27 cellular contexts compared by ENCODE assay signal in the genomic region with DNA sequence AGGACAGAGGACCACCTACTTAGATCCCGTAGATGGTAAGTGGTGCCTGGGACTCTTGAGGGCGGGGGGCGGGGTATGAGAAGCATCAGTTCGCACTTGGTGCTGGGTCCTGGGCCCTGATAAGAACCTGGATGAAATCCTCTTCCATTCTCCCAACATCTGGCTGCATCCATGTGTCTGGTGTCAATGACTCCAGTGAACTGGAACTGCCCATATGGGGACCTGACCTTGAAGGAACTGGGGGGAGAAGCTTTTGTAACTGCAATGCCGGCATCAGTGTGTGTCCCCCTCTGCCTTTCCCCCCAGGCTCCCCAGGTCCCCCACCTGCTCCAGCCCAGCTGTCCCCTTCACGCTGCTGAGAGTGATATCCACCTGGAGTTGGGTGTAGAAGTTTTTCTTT. TPM values are rescaled to one million over a fixed set of nuclear protein-coding genes. Genes with fewer than 3 reads are reported as not detected.
DNase-seq lines count a peak whose midpoint lies in the region; ATAC-seq and TF ChIP-seq lines count a peak whose summit lies in the region.
"Had no signal": no experiment of that assay in that cellular context is flagged by ENCODE, and none has a peak within 500 bp of the region (broad histone marks: within the 10 kb centered on the region; RNA-seq: fewer than 3 reads in every experiment).

No MANE protein-coding gene starts in this region.

- TF ChIP-seq POLR2A in vagina (IDR thresholded peaks at IDR 0.05): no peak

- H3K4me2 ChIP-seq in osteoblast (ENCODE audit: insufficient read depth, low read length): no peak overlapping the region

- no peaks in the 10 kb centered on the region for H3K27me3 ChIP-seq in NT2/D1 (ENCODE audit: insufficient read depth, insufficient read length)
- peaks cover 10% of the 10 kb centered on the region for H3K27me3 ChIP-seq in osteoblast (ENCODE audit: insufficient read depth, low read length)
- H3K27me3 ChIP-seq in vagina: no peaks in the 10 kb centered on the region

- H3K79me2 ChIP-seq in osteoblast (ENCODE audit: insufficient read depth, low read length): no peaks in the 10 kb centered on the region

- peaks cover 8% of the 10 kb centered on the region for H3K4me1 ChIP-seq in HEK293 (ENCODE audit: control insufficient read depth, insufficient read depth, low read length)
- H3K4me1 ChIP-seq in NT2/D1 (ENCODE audit: insufficient read depth, insufficient read length): peaks cover 7% of the 10 kb centered on the region
- H3K4me1 ChIP-seq in osteoblast (ENCODE audit: insufficient read depth, low read length): peaks cover 3% of the 10 kb centered on the region
- H3K4me1 ChIP-seq in vagina: no peaks in the 10 kb centered on the region

- H3K36me3 ChIP-seq in HEK293 (ENCODE audit: control insufficient read depth in 2 of 2, insufficient read depth in 1 of 2, low read length in 2 of 2) (no peaks in the 10 kb centered on the region), NT2/D1 (ENCODE audit: insufficient read depth, insufficient read length, low read length) (peaks cover 8% of the 10 kb centered on the region), osteoblast (ENCODE audit: insufficient read depth, low read length) (no peaks in the 10 kb centered on the region), vagina (no peaks in the 10 kb centered on the region)

- H3K9ac ChIP-seq in NT2/D1 (ENCODE audit: insufficient read length, low read depth): peak overlapping the region; percentile 15
- H3K9ac ChIP-seq: GM23248 had no signal

- H3K4me3 ChIP-seq in HEK293 (ENCODE audit: low read depth, low read length): no peak overlapping the region
- H3K4me3 ChIP-seq in NT2/D1 (ENCODE audit: insufficient read length, low read depth): no peak overlapping the region
- no peak overlapping the region for H3K4me3 ChIP-seq in osteoblast (ENCODE audit: insufficient read depth, low read length)
- no peak overlapping the region for H3K4me3 ChIP-seq in vagina
- H3K4me3 ChIP-seq: GM23248 had no signal

- no peak overlapping the region for H2AFZ ChIP-seq in osteoblast (ENCODE audit: low read length)
- H2AFZ ChIP-seq: GM23248 had no signal

- CTCF ChIA-PET in HEK293 (lab: Yijun Ruan, JAX): interaction anchor here (1.1 to 1.6 kb wide), 3 partner anchors 12 to 221 kb away, joined by 3 to 6 read pairs (median 3); no protein-coding TSS in a partner anchor

- POLR2A ChIA-PET in HEK293 (lab: Yijun Ruan, JAX): no interaction called here

- peak; percentile 97 for DNase-seq in NCI-H2171 treated with DMSO at 0.1 percent for 48 hours (lab: John Stamatoyannopoulos, UW)
- no peak for DNase-seq in NT2/D1 (ENCODE audit: low read depth, low spot score)
- peak; percentile 63 for DNase-seq in osteoblast (ENCODE audit: insufficient read length, low spot score, missing footprints)
- DNase-seq in vagina (ENCODE audit: extremely low spot score in 2 of 2): no peak
- DNase-seq in NOMO-1 treated with dmso at 0.1 percent for 144 hours (lab: John Stamatoyannopoulos, UW; ENCODE audit: unreplicated experiment): no peak
- DNase-seq: Caco-2; CD8-positive, alpha-beta T cell; DMS79 treated with DMSO at 0.1 percent for 48 hours; GF-D8; GM23248; H7; KBM-7; MV-4-11; NCI-H1105; NCI-H1436 treated with DMSO at 0.1 percent for 48 hours; NCI-H2029; NCI-H2227 treated with DMSO at 0.1 percent for 48 hours; NCI-H774; T-helper 2 cell had no signal

- H3K27ac ChIP-seq in HEK293 (ENCODE audit: extremely low read depth, low read depth, low read length): no peak overlapping the region
- H3K27ac ChIP-seq in osteoblast (ENCODE audit: low read depth, low read length): no peak overlapping the region
- no peak overlapping the region for H3K27ac ChIP-seq in vagina
- H3K27ac ChIP-seq: C4-2B, GM23248 had no signal

- H4K20me1 ChIP-seq in osteoblast (ENCODE audit: insufficient read depth, low read length): no peaks in the 10 kb centered on the region

- TF ChIP-seq CTCF in HEK293 (tag by site-specific recombination; IDR thresholded peaks at IDR 0.05): no peak
- no peak for TF ChIP-seq CTCF in osteoblast (IDR thresholded peaks at IDR 0.05; ENCODE audit: extremely low read depth, low read depth, low read length)
- no peak for TF ChIP-seq CTCF in vagina (IDR thresholded peaks at IDR 0.05)

- no peak for ATAC-seq in GM18858 (IDR thresholded peaks at IDR 0.05; ENCODE audit: unreplicated experiment)
- ATAC-seq: CD8-positive, alpha-beta T cell; Panc1 had no signal

- intact Hi-C loops in vagina (cut with DNase I): no loop called here

- H3K9me3 ChIP-seq in HEK293 (ENCODE audit: control insufficient read depth, insufficient read depth, low read depth, low read length) (no peaks in the 10 kb centered on the region), NT2/D1 (ENCODE audit: insufficient read depth, low read length) (no peaks in the 10 kb centered on the region), osteoblast (ENCODE audit: low read depth, low read length) (no peaks in the 10 kb centered on the region), vagina (no peaks in the 10 kb centered on the region)
- H3K9me3 ChIP-seq: Caco-2 had no signal

TF ChIP-seq in HEK293, 187 proteins besides CTCF, POLR2A, EP300 and RAD21:
- TF ChIP-seq ZNF175 (tag by site-specific recombination; IDR thresholded peaks at IDR 0.05) (no peak), ZNF398 (tag by site-specific recombination; IDR thresholded peaks at IDR 0.05) (0 out of 2 replicates have a peak, but pooled peaks have one; percentile 18)
TF ChIP-seq in HEK293: peak in this region for 1.

RNA-seq across cellular contexts. Expression of gene EPB41, which starts 49.7 kb away (rescaled TPM):
- 19.4 and 20.6 TPM in 2 replicates for total RNA-seq in osteoblast
- 39.8 TPM for total RNA-seq in vagina

RNA-seq across cellular contexts. Expression of gene OPRD1, which starts 52.7 kb away (rescaled TPM):
- total RNA-seq in osteoblast (not detected in 2 replicates), vagina (2.2 TPM)
- total RNA-seq: B cell; CD8-positive, alpha-beta T cell; GM23248; MCF 10A; NCI-H460; OCI-LY7 had no signal

Comparison
In these comparisons a context has a peak if more than half of its experiments do, and no peak if none do; other contexts are left out.
1. DNase-seq: peak in NCI-H2171 treated with DMSO at 0.1 percent for 48 hours (single experiment) and osteoblast (single experiment); none in NT2/D1 (single experiment), vagina (0 of 2) and NOMO-1 treated with dmso at 0.1 percent for 144 hours (single experiment).